12 cellular contexts compared by ENCODE assay signal in genomic region chr1:30840904-30841598, GRCh38.
DNase-seq lines count a peak whose midpoint lies in the region; ATAC-seq and TF ChIP-seq lines count a peak whose summit lies in the region.
"Had no signal": no experiment of that assay in that cellular context is flagged by ENCODE, and none has a peak within 500 bp of the region (broad histone marks: within the 10 kb centered on the region; RNA-seq: fewer than 3 reads in every experiment).

No MANE protein-coding gene starts in this region.

- H3K27me3 ChIP-seq in left ventricle myocardium inferior (ENCODE audit: low read depth): peaks cover 16% of the 10 kb centered on the region

- H3K4me3 ChIP-seq in left ventricle myocardium inferior: no peak overlapping the region
- H3K4me3 ChIP-seq: GM23248 had no signal

- no peak overlapping the region for H3K27ac ChIP-seq in left ventricle myocardium inferior (replicated peaks)
- H3K27ac ChIP-seq: GM23248 had no signal

- DNase-seq in Kasumi-1 (lab: John Stamatoyannopoulos, UW) (peak; percentile 86 to 88), left ventricle myocardium inferior (peak; percentile 61), pulmonary artery endothelial cell (ENCODE audit: low read depth, low spot score) (peak; percentile 95), AG08395 (ENCODE audit: low spot score) (no peak)
- DNase-seq in central memory CD4-positive, alpha-beta T cell: no peak
- DNase-seq in activated CD8-positive, alpha-beta memory T cell treated with anti-CD3 and anti-CD28 coated beads, Interleukin-2, amount 50 U/mL, for 48 hours: no peak
- DNase-seq: activated CD8-positive, alpha-beta memory T cell treated with anti-CD3 and anti-CD28 coated beads, Interleukin-2, amount 50 U/mL, for 4 hours; CD4-positive, alpha-beta T cell; effector memory CD4-positive, alpha-beta T cell; GM23248; NCI-H187 had no signal

- intact Hi-C loops in left ventricle myocardium inferior (cut with micrococcal nuclease): no loop called here

- no peaks in the 10 kb centered on the region for H3K9me3 ChIP-seq in left ventricle myocardium inferior (replicated peaks)

- peaks cover 33% of the 10 kb centered on the region for H3K4me1 ChIP-seq in left ventricle myocardium inferior

- no peak for TF ChIP-seq CTCF in left ventricle myocardium inferior (IDR thresholded peaks at IDR 0.05; ENCODE audit: borderline replicate concordance)

- ATAC-seq in SK-N-SH treated with all-trans-retinoic acid at 6 μM for 48 hours: peak; percentile 61; the same call in 2 of the 3 replicates

- no peaks in the 10 kb centered on the region for H3K36me3 ChIP-seq in left ventricle myocardium inferior

TF ChIP-seq in SK-N-SH treated with all-trans-retinoic acid at 6 μM for 48 hours, 23 proteins besides CTCF, POLR2A, EP300 and RAD21:
- TF ChIP-seq PPARA (CRISPR knock-in tag; IDR thresholded peaks at IDR 0.05; ENCODE audit: borderline replicate concordance) (no peak), TSHZ2 (CRISPR knock-in tag; IDR thresholded peaks at IDR 0.05) (no peak), ZNF565 (CRISPR knock-in tag; conservative IDR thresholded peaks at IDR 0.05; ENCODE audit: low read depth) (no peak), ISL1 (CRISPR knock-in tag; IDR thresholded peaks at IDR 0.05) (no peak), TOX (CRISPR knock-in tag; IDR thresholded peaks at IDR 0.05; ENCODE audit: borderline replicate concordance) (no peak)
TF ChIP-seq in SK-N-SH treated with all-trans-retinoic acid at 6 μM for 48 hours: peak in this region for 0.

Comparison
In these comparisons a context has a peak if more than half of its experiments do, and no peak if none do; other contexts are left out.
1. DNase-seq: peak in Kasumi-1 (2 of 2), left ventricle myocardium inferior (single experiment) and pulmonary artery endothelial cell (single experiment); none in central memory CD4-positive, alpha-beta T cell (single experiment), activated CD8-positive, alpha-beta memory T cell treated with anti-CD3 and anti-CD28 coated beads, Interleukin-2, amount 50 U/mL, for 48 hours (single experiment) and AG08395 (single experiment).